ENCODE assay signal across 1 cellular context in genomic region chr1:38088366-38088765, GRCh38.
TF ChIP-seq lines count a peak whose summit lies in the region.

No MANE protein-coding gene starts in this region.

TF ChIP-seq in H1, 55 proteins besides CTCF, POLR2A, EP300 and RAD21 (continued from another document):
- no peak for TF ChIP-seq TBP (IDR thresholded peaks at IDR 0.05; ENCODE audit: low read depth, low read length)
